12 cellular contexts compared by ENCODE assay signal in genomic region chr3:59573911-59574310, GRCh38.
A peak's percentile ranks its signal among the peaks of the same experiment; 100 is the strongest.
DNase-seq lines count a peak whose midpoint lies in the region; ATAC-seq and TF ChIP-seq lines count a peak whose summit lies in the region.
"Had no signal": no experiment of that assay in that cellular context is flagged by ENCODE, and none has a peak within 500 bp of the region (broad histone marks: within the 10 kb centered on the region; RNA-seq: fewer than 3 reads in every experiment).

No MANE protein-coding gene starts in this region.

- no peak overlapping the region for H3K4me3 Mint-ChIP-seq in CD8-positive, alpha-beta memory T cell
- H3K4me3 Mint-ChIP-seq: activated naive CD4-positive, alpha-beta T cell treated with anti-CD3 and anti-CD28 coated beads for 36 hours; neural crest cell had no signal

- H3K36me3 ChIP-seq in RWPE2 (ENCODE audit: low read depth) = no peaks in the 10 kb centered on the region
- no peaks in the 10 kb centered on the region for H3K36me3 ChIP-seq in CD8-positive, alpha-beta memory T cell (ENCODE audit: insufficient read depth, low read length)
- H3K36me3 ChIP-seq: esophagus squamous epithelium had no signal

- H3K27me3 Mint-ChIP-seq in CD8-positive, alpha-beta memory T cell = no peaks in the 10 kb centered on the region

- H3K4me3 ChIP-seq in RWPE2 (ENCODE audit: severe bottlenecking) (no peak overlapping the region), fibroblast of pulmonary artery (replicated peaks; ENCODE audit: low read depth, low read length) (no peak overlapping the region)
- H3K4me3 ChIP-seq in CD8-positive, alpha-beta memory T cell (ENCODE audit: low read length) = no peak overlapping the region
- H3K4me3 ChIP-seq: esophagus squamous epithelium had no signal

- peak overlapping the region; percentile 0 for H3K27ac ChIP-seq in RWPE2 (ENCODE audit: poor library complexity, severe bottlenecking)
- no peak overlapping the region for H3K27ac ChIP-seq in CD8-positive, alpha-beta memory T cell (ENCODE audit: low read depth, low read length)
- H3K27ac ChIP-seq: esophagus squamous epithelium had no signal

- peak overlapping the region in 1 of 8 donors; percentile 81 for H3K27ac Mint-ChIP-seq in CD8-positive, alpha-beta memory T cell
- H3K27ac Mint-ChIP-seq: activated naive CD4-positive, alpha-beta T cell treated with anti-CD3 and anti-CD28 coated beads for 36 hours had no signal

- peaks cover 0 to 4% (median 0%) of the 10 kb centered on the region in 3 donors for H3K4me1 Mint-ChIP-seq in CD8-positive, alpha-beta memory T cell
- H3K4me1 Mint-ChIP-seq: neural crest cell had no signal

- no peaks in the 10 kb centered on the region for H3K9me3 ChIP-seq in RWPE2 (ENCODE audit: severe bottlenecking)
- no peaks in the 10 kb centered on the region for H3K9me3 ChIP-seq in CD8-positive, alpha-beta memory T cell (ENCODE audit: low read length)
- H3K9me3 ChIP-seq: esophagus squamous epithelium had no signal

- H3K36me3 Mint-ChIP-seq in CD8-positive, alpha-beta memory T cell = no peaks in the 10 kb centered on the region

- peaks cover 16% of the 10 kb centered on the region for H3K4me1 ChIP-seq in RWPE2 (ENCODE audit: insufficient read depth, poor library complexity, severe bottlenecking)
- H3K4me1 ChIP-seq in CD8-positive, alpha-beta memory T cell (ENCODE audit: insufficient read depth, low read length) = peaks cover 9% of the 10 kb centered on the region

- H3K27me3 ChIP-seq in RWPE2 (ENCODE audit: insufficient read depth, poor library complexity, severe bottlenecking) = no peaks in the 10 kb centered on the region
- H3K27me3 ChIP-seq in CD8-positive, alpha-beta memory T cell (ENCODE audit: insufficient read depth, low read length, poor library complexity, severe bottlenecking) = no peaks in the 10 kb centered on the region

- TF ChIP-seq CTCF in RWPE2 (IDR thresholded peaks at IDR 0.05; ENCODE audit: poor library complexity, severe bottlenecking) = no peak
- TF ChIP-seq CTCF in fibroblast of pulmonary artery (IDR thresholded peaks at IDR 0.05; ENCODE audit: low read length, missing control alignments) = no peak
- no peak for TF ChIP-seq CTCF in omental fat pad (IDR thresholded peaks at IDR 0.05)

- POLR2A ChIA-PET in CD8-positive, alpha-beta memory T cell (lab: Charles Lee) = no interaction called here

- peak; percentile 87 for ATAC-seq in RWPE2 (ENCODE audit: low read depth)
- ATAC-seq in omental fat pad (ENCODE audit: low FRiP score) = peak; percentile 74
- ATAC-seq in GM18517 (IDR thresholded peaks at IDR 0.05; ENCODE audit: unreplicated experiment) = no peak
- no peak for ATAC-seq in HG03095 (IDR thresholded peaks at IDR 0.05; ENCODE audit: unreplicated experiment)

- peak; percentile 93 for DNase-seq in COLO829 (ENCODE audit: low spot score)
- no peak for DNase-seq in RWPE2 (ENCODE audit: low spot score)
- peak; percentile 85 for DNase-seq in fibroblast of pulmonary artery (ENCODE audit: low read depth)
- peak; percentile 47 for DNase-seq in omental fat pad (ENCODE audit: low spot score)
- DNase-seq in CD8-positive, alpha-beta memory T cell = no peak
- no peak for DNase-seq in DMS79 (lab: John Stamatoyannopoulos, UW)
- DNase-seq: activated naive CD4-positive, alpha-beta T cell treated with anti-CD3 and anti-CD28 coated beads for 36 hours; esophagus squamous epithelium; NCI-H774 had no signal

- CTCF ChIA-PET in CD8-positive, alpha-beta memory T cell (lab: Charles Lee) = interaction anchor here (1.3 to 3.4 kb wide), 5 partner anchors 71 to 284 kb away, joined by 3 to 21 read pairs (median 5); no protein-coding TSS in a partner anchor

- no peaks in the 10 kb centered on the region for H3K9me3 Mint-ChIP-seq in CD8-positive, alpha-beta memory T cell
- H3K9me3 Mint-ChIP-seq: activated naive CD4-positive, alpha-beta T cell treated with anti-CD3 and anti-CD28 coated beads for 36 hours; neural crest cell had no signal

Comparison
In these comparisons a context has a peak if more than half of its experiments do, and no peak if none do; other contexts are left out.
1. DNase-seq: peak in COLO829 (single experiment), fibroblast of pulmonary artery (single experiment) and omental fat pad (single experiment); none in RWPE2 (single experiment), CD8-positive, alpha-beta memory T cell (0 of 5) and DMS79 (single experiment).
2. ATAC-seq: peak in RWPE2 (single experiment) and omental fat pad (single experiment); none in GM18517 (single experiment) and HG03095 (single experiment).